29 cellular contexts compared by ENCODE assay signal in genomic region chrY:13592450-13592849, GRCh38.
"Had no signal": no experiment of that assay in that cellular context is flagged by ENCODE, and none has a peak within 500 bp of the region (broad histone marks: within the 10 kb centered on the region; RNA-seq: fewer than 3 reads in every experiment).

No MANE protein-coding gene starts in this region.

- FAIRE-seq: small intestine, urothelium cell line had no signal

- DNase-seq: naive thymus-derived CD8-positive, alpha-beta T cell; nephron progenitor cell; occipital lobe; ovary; posterior cingulate gyrus; psoas muscle; right cardiac atrium; right lobe of liver; sigmoid colon; small intestine; stimulated activated CD4-positive, alpha-beta T cell treated with anti-CD3 and anti-CD28 coated beads, Interleukin-15, amount 100 ng/mL, for 24 hours; stimulated activated CD4-positive, alpha-beta T cell treated with anti-CD3 and anti-CD28 coated beads, Interleukin-2, amount 100 ng/mL, for 24 hours; stimulated activated CD4-positive, alpha-beta T cell treated with anti-CD3 and anti-CD28 coated beads, Interleukin-2, amount 100 ng/mL, for 48 hours; stimulated activated CD4-positive, alpha-beta T cell treated with anti-CD3 and anti-CD28 coated beads, Interleukin-4, amount 100 ng/mL, for 24 hours; stimulated activated naive B cell treated with anti-CD40 and anti-IgM and Interleukin-4, amounts not matched to agents 10 μg/mL and 1 μg/mL and 100 μg/mL, for 72 hours; stimulated activated naive CD4-positive, alpha-beta T cell treated with Interleukin-2 at 50 U/mL for 16 hours; stomach; thyroid gland; trophoblast cell; upper lobe of left lung had no signal

- H3K4me3 Mint-ChIP-seq: naive thymus-derived CD8-positive, alpha-beta T cell; natural killer cell treated with Interleukin-12 subunit alpha and Interleukin-12 subunit beta and Interleukin-15 and Interleukin-18, amount 100 ng/mL, for 72 hours; nephron progenitor cell; neural progenitor cell; stimulated activated effector memory CD8-positive, alpha-beta T cell treated with anti-CD3 and anti-CD28 coated beads, Interleukin-12 subunit alpha, Interleukin-12 subunit beta, amount 100 ng/mL, for 72 hours; stimulated activated naive B cell treated with anti-CD40 and anti-IgM and Interleukin-4, amounts not matched to agents 10 μg/mL and 1 μg/mL and 100 μg/mL, for 72 hours; stimulated activated naive CD8-positive, alpha-beta T cell treated with anti-CD3 and anti-CD28 coated beads, Interleukin-15, Interleukin-2, amounts not matched to agents 100 ng/mL and 50 ng/mL, for 24 hours had no signal

- H3K4me2 ChIP-seq: neural progenitor cell had no signal

- H3K4me1 ChIP-seq: neural progenitor cell, parathyroid adenoma, psoas muscle, right lobe of liver, sigmoid colon, stomach, thyroid gland, tibial nerve, upper lobe of left lung had no signal

- H3K27ac ChIP-seq: neural progenitor cell, ovary, parathyroid adenoma, psoas muscle, right lobe of liver, sigmoid colon, stomach, thoracic aorta, thyroid gland, tibial nerve, upper lobe of left lung had no signal

- H3K36me3 ChIP-seq: neural progenitor cell, ovary, right lobe of liver, sigmoid colon, stomach, thoracic aorta, thyroid gland, tibial nerve, upper lobe of left lung had no signal

- H3K27me3 Mint-ChIP-seq: natural killer cell treated with Interleukin-12 subunit alpha and Interleukin-12 subunit beta and Interleukin-15 and Interleukin-18, amount 100 ng/mL, for 72 hours; progenitor cell of endocrine pancreas; stimulated activated naive B cell treated with anti-CD40 and anti-IgM and Interleukin-4, amounts not matched to agents 10 μg/mL and 1 μg/mL and 100 μg/mL, for 72 hours; stimulated activated naive CD8-positive, alpha-beta T cell treated with anti-CD3 and anti-CD28 coated beads, Interleukin-15, Interleukin-2, amounts not matched to agents 100 ng/mL and 50 ng/mL, for 24 hours had no signal

- H3K4me1 Mint-ChIP-seq: naive thymus-derived CD8-positive, alpha-beta T cell; nephron progenitor cell; neural progenitor cell; stimulated activated effector memory CD8-positive, alpha-beta T cell treated with anti-CD3 and anti-CD28 coated beads, Interleukin-12 subunit alpha, Interleukin-12 subunit beta, amount 100 ng/mL, for 72 hours; stimulated activated naive B cell treated with anti-CD40 and anti-IgM and Interleukin-4, amounts not matched to agents 10 μg/mL and 1 μg/mL and 100 μg/mL, for 72 hours had no signal

- H3K9ac ChIP-seq: neural progenitor cell, parathyroid adenoma had no signal

- H2AFZ ChIP-seq: neural progenitor cell, parathyroid adenoma had no signal

- H3K9me3 ChIP-seq: ovary, psoas muscle, right lobe of liver, sigmoid colon, stomach, thoracic aorta, thyroid gland, tibial nerve, upper lobe of left lung had no signal

- H3K79me2 ChIP-seq: parathyroid adenoma had no signal

- H3K27me3 ChIP-seq: neural progenitor cell, ovary, right lobe of liver, sigmoid colon, stomach, thyroid gland, tibial nerve, upper lobe of left lung had no signal

- H3K4me3 ChIP-seq: neural progenitor cell, ovary, psoas muscle, right lobe of liver, sigmoid colon, stomach, thoracic aorta, thyroid gland, tibial nerve, upper lobe of left lung had no signal

- H3K9me3 Mint-ChIP-seq: naive thymus-derived CD8-positive, alpha-beta T cell; natural killer cell treated with Interleukin-12 subunit alpha and Interleukin-12 subunit beta and Interleukin-15 and Interleukin-18, amount 100 ng/mL, for 72 hours; nephron progenitor cell; neural progenitor cell; stimulated activated effector memory CD8-positive, alpha-beta T cell treated with anti-CD3 and anti-CD28 coated beads, Interleukin-12 subunit alpha, Interleukin-12 subunit beta, amount 100 ng/mL, for 72 hours; stimulated activated naive B cell treated with anti-CD40 and anti-IgM and Interleukin-4, amounts not matched to agents 10 μg/mL and 1 μg/mL and 100 μg/mL, for 72 hours; stimulated activated naive CD8-positive, alpha-beta T cell treated with anti-CD3 and anti-CD28 coated beads, Interleukin-15, Interleukin-2, amounts not matched to agents 100 ng/mL and 50 ng/mL, for 24 hours had no signal

- H3K27ac Mint-ChIP-seq: naive thymus-derived CD8-positive, alpha-beta T cell; natural killer cell treated with Interleukin-12 subunit alpha and Interleukin-12 subunit beta and Interleukin-15 and Interleukin-18, amount 100 ng/mL, for 72 hours; nephron progenitor cell; neural progenitor cell; progenitor cell of endocrine pancreas; stimulated activated effector memory CD8-positive, alpha-beta T cell treated with anti-CD3 and anti-CD28 coated beads, Interleukin-12 subunit alpha, Interleukin-12 subunit beta, amount 100 ng/mL, for 72 hours; stimulated activated naive B cell treated with anti-CD40 and anti-IgM and Interleukin-4, amounts not matched to agents 10 μg/mL and 1 μg/mL and 100 μg/mL, for 72 hours; stimulated activated naive CD8-positive, alpha-beta T cell treated with anti-CD3 and anti-CD28 coated beads, Interleukin-15, Interleukin-2, amounts not matched to agents 100 ng/mL and 50 ng/mL, for 24 hours had no signal

- H3K36me3 Mint-ChIP-seq: naive thymus-derived CD8-positive, alpha-beta T cell; natural killer cell treated with Interleukin-12 subunit alpha and Interleukin-12 subunit beta and Interleukin-15 and Interleukin-18, amount 100 ng/mL, for 72 hours; neural progenitor cell; stimulated activated effector memory CD8-positive, alpha-beta T cell treated with anti-CD3 and anti-CD28 coated beads, Interleukin-12 subunit alpha, Interleukin-12 subunit beta, amount 100 ng/mL, for 72 hours; stimulated activated naive B cell treated with anti-CD40 and anti-IgM and Interleukin-4, amounts not matched to agents 10 μg/mL and 1 μg/mL and 100 μg/mL, for 72 hours had no signal
